ENCODE assay signal across 1 cellular context in the genomic region with DNA sequence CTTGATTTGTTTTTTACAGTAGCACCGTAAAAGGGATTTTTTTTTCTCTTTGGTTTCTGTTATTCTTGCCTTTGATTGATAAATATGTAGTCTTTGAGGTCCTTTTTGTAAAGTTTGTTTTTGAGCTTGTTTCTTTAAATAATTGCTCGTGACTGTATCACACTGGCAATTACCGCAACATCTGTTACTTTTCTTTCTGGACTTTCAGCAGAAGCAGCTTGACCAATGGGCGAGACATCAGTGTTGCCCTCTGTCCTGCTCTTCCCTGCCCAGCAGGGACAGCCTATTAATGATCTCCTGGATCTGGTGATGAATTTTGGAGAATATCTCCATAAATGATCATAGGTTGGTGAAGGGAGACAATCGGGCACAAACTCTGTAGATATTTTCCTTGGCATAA.
TF ChIP-seq lines count a peak whose summit lies in the region.

No MANE protein-coding gene starts in this region.

TF ChIP-seq in GM23338, 12 proteins besides CTCF, POLR2A, EP300 and RAD21 (continued from another document):
- TF ChIP-seq ZNF462 (CRISPR knock-in tag; IDR thresholded peaks at IDR 0.05) (no peak), JUNB (IDR thresholded peaks at IDR 0.05; ENCODE audit: unreplicated experiment) (no peak), POLR2AphosphoS5 (IDR thresholded peaks at IDR 0.05; ENCODE audit: low read depth) (no peak), STAT1 (IDR thresholded peaks at IDR 0.05; ENCODE audit: unreplicated experiment) (no peak), EZH2 (IDR thresholded peaks at IDR 0.05; ENCODE audit: low read depth, unreplicated experiment) (no peak), ETS1 (IDR thresholded peaks at IDR 0.05) (no peak), CREB1 (CRISPR knock-in tag; IDR thresholded peaks at IDR 0.05; ENCODE audit: low read depth) (no peak), NANOG (IDR thresholded peaks at IDR 0.05; ENCODE audit: borderline replicate concordance) (no peak), EZH2phosphoT487 (IDR thresholded peaks at IDR 0.05; ENCODE audit: unreplicated experiment) (no peak), REST (IDR thresholded peaks at IDR 0.05; ENCODE audit: unreplicated experiment) (no peak), ZNF331 (CRISPR knock-in tag; IDR thresholded peaks at IDR 0.05; ENCODE audit: low read depth) (no peak)
TF ChIP-seq in GM23338: peak in this region for 0.
